In the genomic region with DNA sequence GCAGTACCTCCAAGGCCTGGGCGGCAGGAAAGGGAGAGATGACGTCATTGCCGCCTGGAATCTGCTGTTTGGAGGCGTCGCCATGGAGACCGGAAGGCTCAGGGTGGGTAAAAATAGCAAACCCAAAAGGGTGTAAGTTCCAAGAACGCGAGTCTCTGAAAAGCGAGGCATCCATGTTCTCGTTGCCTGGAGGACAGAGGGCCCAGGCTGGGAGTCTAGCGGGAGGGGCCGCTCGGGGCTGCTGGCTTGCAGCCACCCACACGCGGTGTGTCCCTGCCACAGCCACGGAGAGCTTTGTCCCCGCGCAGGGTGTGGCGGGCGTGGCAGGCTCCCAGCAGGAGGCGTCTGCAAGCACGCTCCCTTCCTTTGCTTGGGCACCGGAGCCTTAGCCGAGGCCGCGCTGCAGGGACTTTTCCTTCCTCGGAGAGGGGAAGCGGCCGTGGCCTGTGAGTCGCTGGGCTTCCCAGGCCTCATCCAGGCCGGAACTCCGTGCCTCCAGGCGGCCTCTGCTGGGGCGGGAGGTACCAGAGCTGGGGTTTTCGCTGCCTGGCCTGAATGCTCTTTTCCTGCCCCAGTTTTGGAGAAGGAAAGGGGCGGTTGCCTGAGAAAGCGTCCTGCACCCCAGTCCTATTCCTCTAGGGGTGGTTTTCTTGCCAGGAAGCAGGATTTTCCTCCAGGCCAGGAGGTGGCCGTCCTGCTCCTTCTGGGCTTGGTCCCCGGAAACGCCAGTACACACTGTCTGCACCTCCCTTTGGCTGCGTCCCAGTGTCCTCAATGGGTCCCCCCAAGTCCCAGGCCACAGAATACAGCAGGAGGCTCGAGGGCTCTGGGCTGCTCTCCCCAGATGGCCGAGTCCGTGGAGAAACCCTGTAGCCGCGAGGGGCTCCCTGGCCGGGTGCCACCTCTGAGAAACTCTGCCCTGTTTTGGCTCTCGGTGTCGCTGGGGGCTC, we compare ENCODE assay signal across 8 cellular contexts. TPM values are rescaled to one million over a fixed set of nuclear protein-coding genes. Genes with fewer than 3 reads are reported as not detected.
DNase-seq lines count a peak whose midpoint lies in the region; ATAC-seq and TF ChIP-seq lines count a peak whose summit lies in the region.

No MANE protein-coding gene starts in this region.

- no peaks in the 10 kb centered on the region for H3K9me3 ChIP-seq in MG63
- H3K9me3 ChIP-seq in endocrine pancreas (ENCODE audit: control insufficient read depth, low read length), result no peaks in the 10 kb centered on the region

- TF ChIP-seq CTCF in lower leg skin (IDR thresholded peaks at IDR 0.05), result no peak

- no peak overlapping the region for H3K27ac Mint-ChIP-seq in stimulated activated naive B cell treated with anti-CD40 and anti-IgM and Interleukin-4, amounts not matched to agents 10 μg/mL and 1 μg/mL and 100 μg/mL, for 72 hours

- no peaks in the 10 kb centered on the region for H3K27me3 Mint-ChIP-seq in stimulated activated naive B cell treated with anti-CD40 and anti-IgM and Interleukin-4, amounts not matched to agents 10 μg/mL and 1 μg/mL and 100 μg/mL, for 72 hours

- no peaks in the 10 kb centered on the region for H3K4me1 Mint-ChIP-seq in stimulated activated naive B cell treated with anti-CD40 and anti-IgM and Interleukin-4, amounts not matched to agents 10 μg/mL and 1 μg/mL and 100 μg/mL, for 72 hours

- peak overlapping the region; percentile 36 to 66 for H3K4me3 Mint-ChIP-seq in stimulated activated naive B cell treated with anti-CD40 and anti-IgM and Interleukin-4, amounts not matched to agents 10 μg/mL and 1 μg/mL and 100 μg/mL, for 72 hours

- H3K27me3 ChIP-seq in MG63 (no peaks in the 10 kb centered on the region), endocrine pancreas (ENCODE audit: control insufficient read depth, insufficient read depth, low read length) (no peaks in the 10 kb centered on the region)

- ATAC-seq in stimulated activated naive B cell treated with anti-CD40 and anti-IgM and Interleukin-4, amounts not matched to agents 10 μg/mL and 1 μg/mL and 100 μg/mL, for 72 hours (replicated peaks), result peak; percentile 58 to 66
- no peak for ATAC-seq in HG02840 (IDR thresholded peaks at IDR 0.05; ENCODE audit: low FRiP score, unreplicated experiment)

- no peak for TF ChIP-seq POLR2A in lower leg skin (IDR thresholded peaks at IDR 0.05)

- H3K36me3 ChIP-seq in MG63 (no peaks in the 10 kb centered on the region), endocrine pancreas (ENCODE audit: control insufficient read depth, insufficient read depth, low read length) (no peaks in the 10 kb centered on the region)

- peak overlapping the region; percentile 65 for H3K9ac ChIP-seq in endocrine pancreas (ENCODE audit: control insufficient read depth, insufficient read depth, low read length)

- no peaks in the 10 kb centered on the region for H3K4me1 ChIP-seq in endocrine pancreas (ENCODE audit: control insufficient read depth, insufficient read depth, low read length)

- peak overlapping the region; percentile 24 for H3K4me3 ChIP-seq in MG63
- no peak overlapping the region for H3K4me3 ChIP-seq in endocrine pancreas (ENCODE audit: control insufficient read depth, insufficient read depth, low read length)
- no peak overlapping the region for H3K4me3 ChIP-seq in lower leg skin (ENCODE audit: low read depth, poor library complexity, severe bottlenecking)

- intact Hi-C loops in lower leg skin (cut with DNase I; ENCODE audit: low total_unique reads), result no loop called here

- peak; percentile 95 for DNase-seq in DMS53 (lab: John Stamatoyannopoulos, UW)
- DNase-seq in MG63, result peak; percentile 91
- peak; percentile 60 to 61 for DNase-seq in activated CD4-positive, alpha-beta T cell treated with anti-CD3 and anti-CD28 coated beads, Interleukin-2, amount 50 U/mL, for 48 hours
- peak; percentile 83 to 97 for DNase-seq in lower leg skin (ENCODE audit: low spot score in 2 of 2)
- DNase-seq in stimulated activated naive B cell treated with anti-CD40 and anti-IgM and Interleukin-4, amounts not matched to agents 10 μg/mL and 1 μg/mL and 100 μg/mL, for 72 hours, result no peak
- DNase-seq in SKM-1 treated with dmso at 0.1 percent for 144 hours (lab: John Stamatoyannopoulos, UW; ENCODE audit: unreplicated experiment), result no peak

- WGBS in lower leg skin, 2 donors, result 2 to 3% methylated on average over 43 to 49 of the region's 49 CpGs

- no peaks in the 10 kb centered on the region for H3K9me3 Mint-ChIP-seq in stimulated activated naive B cell treated with anti-CD40 and anti-IgM and Interleukin-4, amounts not matched to agents 10 μg/mL and 1 μg/mL and 100 μg/mL, for 72 hours

- no peaks in the 10 kb centered on the region for H3K36me3 Mint-ChIP-seq in stimulated activated naive B cell treated with anti-CD40 and anti-IgM and Interleukin-4, amounts not matched to agents 10 μg/mL and 1 μg/mL and 100 μg/mL, for 72 hours

RNA-seq across cellular contexts. Expression of gene SKI, which starts 15.3 kb away (rescaled TPM):
- 7.7 and 9.2 TPM in 2 replicates for total RNA-seq in MG63 (2014; rRNA removed; shearing (Covaris generic); ENCODE audit: low replicate concordance)
- 10 to 100 TPM; 67.3 to 80.8 (median 75.4) TPM for total RNA-seq in lower leg skin

RNA-seq across cellular contexts. Expression of gene FAAP20, which starts 18.2 kb away (rescaled TPM):
- 30.4 and 75.0 TPM in 2 replicates for total RNA-seq in MG63 (2014; rRNA removed; shearing (Covaris generic); ENCODE audit: low replicate concordance)
- 10 to 100 TPM; 29.8 to 48.0 (median 45.6) TPM for total RNA-seq in lower leg skin

Comparison
In these comparisons a context has a peak if more than half of its experiments do, and no peak if none do; other contexts are left out.
1. DNase-seq: peak in DMS53 (single experiment), MG63 (single experiment), activated CD4-positive, alpha-beta T cell treated with anti-CD3 and anti-CD28 coated beads, Interleukin-2, amount 50 U/mL, for 48 hours (2 of 2) and lower leg skin (2 of 2); none in stimulated activated naive B cell treated with anti-CD40 and anti-IgM and Interleukin-4, amounts not matched to agents 10 μg/mL and 1 μg/mL and 100 μg/mL, for 72 hours (single experiment) and SKM-1 treated with dmso at 0.1 percent for 144 hours (single experiment).